Comparison of ENCODE assay signal across 17 cellular contexts in genomic region chr12:25960926-25961325, GRCh38. TPM values are rescaled to one million over a fixed set of nuclear protein-coding genes. Genes with fewer than 3 reads are reported as not detected.
DNase-seq lines count a peak whose midpoint lies in the region; ATAC-seq and TF ChIP-seq lines count a peak whose summit lies in the region.
"Had no signal": no experiment of that assay in that cellular context is flagged by ENCODE, and none has a peak within 500 bp of the region (broad histone marks: within the 10 kb centered on the region; RNA-seq: fewer than 3 reads in every experiment).

No MANE protein-coding gene starts in this region.

- peaks cover 62% of the 10 kb centered on the region for H3K79me2 ChIP-seq in osteoblast (ENCODE audit: insufficient read depth, low read length)

- H3K27ac ChIP-seq in VCaP (peak overlapping the region; percentile 93), osteoblast (ENCODE audit: low read depth, low read length) (peak overlapping the region; percentile 98), caudate nucleus (ENCODE audit: low read depth, low read length) (no peak overlapping the region)
- no peak overlapping the region for H3K27ac ChIP-seq in CD8-positive, alpha-beta memory T cell (ENCODE audit: low read depth, low read length)
- H3K27ac ChIP-seq: parathyroid adenoma had no signal

- H3K27me3 ChIP-seq in BJ (ENCODE audit: control insufficient read depth, insufficient read depth, low read length), result no peaks in the 10 kb centered on the region
- H3K27me3 ChIP-seq in osteoblast (ENCODE audit: insufficient read depth, low read length), result no peaks in the 10 kb centered on the region
- H3K27me3 ChIP-seq in CD8-positive, alpha-beta memory T cell (ENCODE audit: insufficient read depth, low read length, poor library complexity, severe bottlenecking), result no peaks in the 10 kb centered on the region

- peaks cover 14% of the 10 kb centered on the region for H3K4me1 ChIP-seq in osteoblast (ENCODE audit: insufficient read depth, low read length)
- H3K4me1 ChIP-seq in CD8-positive, alpha-beta memory T cell (ENCODE audit: insufficient read depth, low read length), result peaks cover 4% of the 10 kb centered on the region

- DNase-seq in BJ (ENCODE audit: low read depth) (no peak), fibroblast of mammary gland (ENCODE audit: low read depth) (peak; percentile 62), osteoblast (ENCODE audit: insufficient read length, low spot score, missing footprints) (no peak), NCI-H2107 (lab: John Stamatoyannopoulos, UW) (no peak), caudate nucleus (lab: John Stamatoyannopoulos, UW) (no peak)
- no peak for DNase-seq in CD8-positive, alpha-beta memory T cell
- DNase-seq: activated CD4-positive, alpha-beta T cell treated with anti-CD3 and anti-CD28 coated beads for 1 hour; activated CD8-positive, alpha-beta memory T cell treated with anti-CD3 and anti-CD28 coated beads, Interleukin-2, amount 50 U/mL, for 4 hours; activated naive CD4-positive, alpha-beta T cell treated with Interleukin-2 at 50 U/mL for 16 hours; DMS 273 treated with DMSO at 0.1 percent for 48 hours; NCI-H187; NCI-H524 had no signal

- POLR2A ChIA-PET in BJ (lab: Charles Lee), result no interaction called here
- POLR2A ChIA-PET in CD8-positive, alpha-beta memory T cell (lab: Charles Lee), result no interaction called here

- no peaks in the 10 kb centered on the region for H3K36me3 Mint-ChIP-seq in CD8-positive, alpha-beta memory T cell

- no peak overlapping the region for H3K4me3 Mint-ChIP-seq in CD8-positive, alpha-beta memory T cell

- no peaks in the 10 kb centered on the region; the same call in 1 of the 2 replicates for H3K36me3 ChIP-seq in BJ (ENCODE audit: control insufficient read depth, insufficient read depth, low read length)
- H3K36me3 ChIP-seq in osteoblast (ENCODE audit: insufficient read depth, low read length), result peaks cover 11% of the 10 kb centered on the region
- H3K36me3 ChIP-seq in CD8-positive, alpha-beta memory T cell (ENCODE audit: insufficient read depth, low read length), result no peaks in the 10 kb centered on the region

- peaks cover 0 to 4% (median 0%) of the 10 kb centered on the region in 5 donors for H3K9me3 Mint-ChIP-seq in CD8-positive, alpha-beta memory T cell

- TF ChIP-seq CTCF in BJ (IDR thresholded peaks at IDR 0.05; ENCODE audit: insufficient read depth, low read depth, low read length) (no peak), VCaP (conservative IDR thresholded peaks at IDR 0.05) (no peak), fibroblast of mammary gland (conservative IDR thresholded peaks at IDR 0.05; ENCODE audit: control insufficient read depth, insufficient read depth, low read depth, low read length) (no peak), osteoblast (IDR thresholded peaks at IDR 0.05; ENCODE audit: extremely low read depth, low read depth, low read length) (no peak)

- no peak overlapping the region for H2AFZ ChIP-seq in osteoblast (ENCODE audit: low read length)
- H2AFZ ChIP-seq: parathyroid adenoma had no signal

- peak overlapping the region; percentile 96 for H3K4me2 ChIP-seq in osteoblast (ENCODE audit: insufficient read depth, low read length)

- peaks cover 15% of the 10 kb centered on the region for H4K20me1 ChIP-seq in osteoblast (ENCODE audit: insufficient read depth, low read length)

- peaks cover 10 to 30% (median 18%) of the 10 kb centered on the region in 3 donors for H3K4me1 Mint-ChIP-seq in CD8-positive, alpha-beta memory T cell

- CTCF ChIA-PET in BJ (lab: Yijun Ruan, JAX), result no interaction called here
- CTCF ChIA-PET in CD8-positive, alpha-beta memory T cell (lab: Charles Lee), result no interaction called here

- no peaks in the 10 kb centered on the region for H3K9me3 ChIP-seq in osteoblast (ENCODE audit: low read depth, low read length)
- no peaks in the 10 kb centered on the region for H3K9me3 ChIP-seq in CD8-positive, alpha-beta memory T cell (ENCODE audit: low read length)

- peak overlapping the region; percentile 67 for H3K4me3 ChIP-seq in BJ (ENCODE audit: low read depth, low read length)
- peak overlapping the region; percentile 79 for H3K4me3 ChIP-seq in fibroblast of mammary gland (ENCODE audit: control insufficient read depth, low read depth, low read length)
- peak overlapping the region; percentile 90 for H3K4me3 ChIP-seq in osteoblast (ENCODE audit: insufficient read depth, low read length)
- H3K4me3 ChIP-seq in CD8-positive, alpha-beta memory T cell (ENCODE audit: low read length), result no peak overlapping the region
- H3K4me3 ChIP-seq: lung had no signal

- H3K27me3 Mint-ChIP-seq in CD8-positive, alpha-beta memory T cell, result peaks cover 32 to 75% of the 10 kb centered on the region in 2 donors

- H3K27ac Mint-ChIP-seq in CD8-positive, alpha-beta memory T cell, result no peak overlapping the region

- ATAC-seq in HG03108 (IDR thresholded peaks at IDR 0.05; ENCODE audit: unreplicated experiment), result no peak
- ATAC-seq: esophagus mucosa had no signal

RNA-seq across cellular contexts. Expression of gene RASSF8, which starts 2.4 kb away (rescaled TPM):
- polyA plus RNA-seq in BJ (2011; rRNA removed), result 34.8 and 35.8 TPM in 2 replicates
- polyA minus RNA-seq in BJ (2011; rRNA and poly(A)+ RNA removed), result 61.2 and 63.2 TPM in 2 replicates
- total RNA-seq in osteoblast, result 84.3 and 97.4 TPM in 2 replicates
- total RNA-seq in CD8-positive, alpha-beta memory T cell, result under 1 TPM in 1 of 2 experiments, not detected in 1; 0.31 TPM
- polyA plus RNA-seq in CD8-positive, alpha-beta memory T cell, result not detected

Comparison
In these comparisons a context has a peak if more than half of its experiments do, and no peak if none do; other contexts are left out.
1. H3K27ac ChIP-seq: peak in VCaP (single experiment) and osteoblast (single experiment); none in CD8-positive, alpha-beta memory T cell (single experiment) and caudate nucleus (single experiment).
2. RNA of gene RASSF8, which starts 2.4 kb away (total RNA-seq): 84.3 to 97.4 TPM in osteoblast; 0.31 TPM in CD8-positive, alpha-beta memory T cell; every median in the first group is over 10 times any median in the second.